ENCODE assay signal across 8 cellular contexts in genomic region chr3:120596853-120597223, GRCh38. TPM values are rescaled to one million over a fixed set of nuclear protein-coding genes. Genes with fewer than 3 reads are reported as not detected.
DNase-seq lines count a peak whose midpoint lies in the region; ATAC-seq and TF ChIP-seq lines count a peak whose summit lies in the region.

No MANE protein-coding gene starts in this region.

- peak overlapping the region; percentile 96 for H3K4me2 ChIP-seq in GM23248 (ENCODE audit: unreplicated experiment)

- peak overlapping the region; percentile 94 for H3K4me3 Mint-ChIP-seq in T-helper 17 cell

- no peak for TF ChIP-seq CTCF in fibroblast of villous mesenchyme (IDR thresholded peaks at IDR 0.05; ENCODE audit: insufficient read depth, low read depth, low read length)

- peaks cover 27% of the 10 kb centered on the region for H3K79me2 ChIP-seq in GM23248 (ENCODE audit: insufficient read depth)

- H3F3A ChIP-seq in GM23248 (ENCODE audit: insufficient read depth) = peaks cover 23% of the 10 kb centered on the region; the same call in 1 of the 2 replicates

- ATAC-seq in T-helper 17 cell (no peak), GM19328 (IDR thresholded peaks at IDR 0.05; ENCODE audit: unreplicated experiment) (no peak)

- H3K36me3 ChIP-seq in GM23248 (ENCODE audit: low read depth) = peaks cover 13% of the 10 kb centered on the region; the same call in 1 of the 2 replicates

- H3K9me2 ChIP-seq in GM23248 (ENCODE audit: insufficient read depth) = no peaks in the 10 kb centered on the region

- no peaks in the 10 kb centered on the region for H3K27me3 ChIP-seq in GM23248 (replicated peaks; ENCODE audit: insufficient read depth)

- WGBS in GM23248 (ENCODE audit: low coverage in 1 of 2, low lambda C conversion rate in 2 of 2, missing lambda C conversion rate in 2 of 2), 2 experiments = 4 to 11% methylated on average over 3 of the region's 3 CpGs

- H2AFZ ChIP-seq in GM23248 = peak overlapping the region; percentile 96

- no peaks in the 10 kb centered on the region for H3K9me3 ChIP-seq in GM23248 (ENCODE audit: low read depth)
- H3K9me3 ChIP-seq in T-helper 17 cell (ENCODE audit: control insufficient read depth, low read length, poor library complexity, severe bottlenecking) = no peaks in the 10 kb centered on the region

- peaks cover 9% of the 10 kb centered on the region for H3K4me1 Mint-ChIP-seq in T-helper 17 cell

- DNase-seq in GM23248 (no peak), T-helper 17 cell (no peak), fibroblast of villous mesenchyme (ENCODE audit: low read depth) (no peak), skeletal muscle cell (ENCODE audit: low read depth) (no peak), occipital lobe (lab: John Stamatoyannopoulos, UW) (no peak), cortex of kidney (lab: John Stamatoyannopoulos, UW) (no peak)
- no peak for DNase-seq in stimulated activated CD4-positive, alpha-beta T cell treated with anti-CD3 and anti-CD28 coated beads, Interleukin-2, amount 100 ng/mL, for 48 hours

- H3K4me3 ChIP-seq in GM23248 (peak overlapping the region; percentile 87), fibroblast of villous mesenchyme (ENCODE audit: low read depth, low read length) (peak overlapping the region; percentile 92), skeletal muscle cell (ENCODE audit: low read depth, low read length) (peak overlapping the region; percentile 85)

- peaks cover 2% of the 10 kb centered on the region for H3K36me3 Mint-ChIP-seq in T-helper 17 cell (ENCODE audit: low read depth)

- H3K27ac Mint-ChIP-seq in T-helper 17 cell = no peak overlapping the region

- no peaks in the 10 kb centered on the region for H3K27me3 Mint-ChIP-seq in T-helper 17 cell

- H3K27ac ChIP-seq in GM23248 = peak overlapping the region; percentile 76; the same call in 1 of the 2 replicates

- H4K20me1 ChIP-seq in GM23248 (ENCODE audit: insufficient read depth) = no peaks in the 10 kb centered on the region

- peak overlapping the region; percentile 95 for H3K9ac ChIP-seq in GM23248

- no peaks in the 10 kb centered on the region for H3K4me1 ChIP-seq in GM23248 (ENCODE audit: insufficient read depth)

- in situ Hi-C loops in GM23248 (cut with MboI) = loop anchor here (10.0 kb wide), 1 partner anchor 198 kb away; no protein-coding TSS in a partner anchor

RNA-seq across cellular contexts. Expression of gene NDUFB4, which starts 0.7 kb away (rescaled TPM):
- total RNA-seq in GM23248 (2014; rRNA removed; shearing (Covaris generic)) = 32.9 and 105 TPM in 2 replicates
- 246 and 250 TPM in 2 replicates for polyA plus RNA-seq in GM23248 (2016; fragmentation: Nextera tagmentation; extraction: Ambion mirVana)
- 10 to 100 TPM; 69.9 to 77.3 TPM for total RNA-seq in T-helper 17 cell
- 41.0 and 45.4 TPM in 2 replicates for total RNA-seq in fibroblast of villous mesenchyme
- total RNA-seq in occipital lobe = 34.6 TPM
